8 cellular contexts compared by ENCODE assay signal in genomic region chr6:10411131-10411914, GRCh38. TPM values are rescaled to one million over a fixed set of nuclear protein-coding genes. Genes with fewer than 3 reads are reported as not detected.
DNase-seq lines count a peak whose midpoint lies in the region; ATAC-seq and TF ChIP-seq lines count a peak whose summit lies in the region.

No MANE protein-coding gene starts in this region.

- H3K36me3 ChIP-seq in A673 (ENCODE audit: insufficient read depth, low read length, poor library complexity, severe bottlenecking) (no peaks in the 10 kb centered on the region), ascending aorta (no peaks in the 10 kb centered on the region), right lobe of liver (no peaks in the 10 kb centered on the region), transverse colon (no peaks in the 10 kb centered on the region)

- 5% methylated on average over 48 of the region's 60 CpGs for WGBS in right lobe of liver (ENCODE audit: insufficient coverage, low coverage, low lambda C conversion rate, missing lambda C conversion rate)
- WGBS in transverse colon (ENCODE audit: low coverage in 1 of 2), 2 donors, result 15% methylated on average over 51 of the region's 60 CpGs; no CpG with 5 or more reads in 1 of the 2 donors

- H3K27me3 ChIP-seq in A673 (replicated peaks; ENCODE audit: insufficient read depth, low read depth, low read length, poor library complexity) (no peaks in the 10 kb centered on the region), ascending aorta (peaks cover 22% of the 10 kb centered on the region), right lobe of liver (peaks cover 12 to 44% of the 10 kb centered on the region in 2 donors), transverse colon (peaks cover 100% of the 10 kb centered on the region)

- H3K27ac ChIP-seq in A673 (ENCODE audit: low read depth, low read length, poor library complexity, severe bottlenecking), result peak overlapping the region; percentile 83
- no peak overlapping the region for H3K27ac ChIP-seq in ascending aorta
- no peak overlapping the region for H3K27ac ChIP-seq in right lobe of liver
- H3K27ac ChIP-seq in transverse colon, result peak overlapping the region in 3 of 4 donors; percentile 5 to 58 (median 34)

- no TSS peak for BruUV-seq in A673 (replicated peaks; lab: Mats Ljungman, UMichigan)

- ATAC-seq in right lobe of liver, result peak in 3 of 4 donors; percentile 13 to 23 (median 22)

- no peak for TF ChIP-seq CTCF in A673 (conservative IDR thresholded peaks at IDR 0.05; ENCODE audit: low read depth, low read length)
- TF ChIP-seq CTCF in HFFc6 (IDR thresholded peaks at IDR 0.05), result no peak
- no peak for TF ChIP-seq CTCF in ascending aorta (IDR thresholded peaks at IDR 0.05)
- no peak for TF ChIP-seq CTCF in right lobe of liver (IDR thresholded peaks at IDR 0.05)
- no peak for TF ChIP-seq CTCF in transverse colon (IDR thresholded peaks at IDR 0.05)
- no peak for TF ChIP-seq CTCF in GM10248 (IDR thresholded peaks at IDR 0.05; ENCODE audit: control extremely low read depth, extremely low read depth, low read depth, missing control alignments)

- POLR2A ChIA-PET in A673 (lab: Charles Lee; ENCODE audit: low non-redundant PET), result no interaction called here
- POLR2A ChIA-PET in GM10248 (lab: Yijun Ruan, JAX), result no interaction called here

- DNase-seq in A673 (ENCODE audit: low spot score), result peak; percentile 50
- no peak for DNase-seq in HFFc6
- no peak for DNase-seq in ascending aorta (ENCODE audit: low spot score in 2 of 2)
- DNase-seq in right lobe of liver, result peak in 1 of 3 donors; percentile 19
- DNase-seq in transverse colon, result no peak
- DNase-seq in GM10248 (ENCODE audit: extremely low spot score), result no peak
- no peak for DNase-seq in iPS-NIHi11 (ENCODE audit: low spot score)
- no peak for DNase-seq in NCI-H1436 treated with DMSO at 0.1 percent for 48 hours (lab: John Stamatoyannopoulos, UW)

- in situ Hi-C loops in transverse colon (cut with MboI; ENCODE audit: low pct_ligation_motif_present in 1 of 4, low pct_unique_long_range_greater_than_20kb in 1 of 4, low sequenced_read_pairs in 3 of 4), result loop anchor here in 1 of 4 donors (25.0 kb wide), 1 partner anchor 374 kb away; no protein-coding TSS in a partner anchor

- H3K27me3 Mint-ChIP-seq in HFFc6 (ENCODE audit: insufficient read depth), result peaks cover 22% of the 10 kb centered on the region

- CTCF ChIA-PET in A673 (lab: Charles Lee) (interaction anchor here (0.6 kb wide), 1 partner anchor 10 kb away, joined by 4 read pairs; no protein-coding TSS in a partner anchor), GM10248 (lab: Yijun Ruan, JAX) (interaction anchor here (0.9 to 1.8 kb wide), 2 partner anchors 9 to 14 kb away, joined by 3 to 4 read pairs; no protein-coding TSS in a partner anchor)

- no peak for TF ChIP-seq EP300 in transverse colon (IDR thresholded peaks at IDR 0.05; ENCODE audit: low read depth)

- peaks cover 49% of the 10 kb centered on the region for H3K4me1 ChIP-seq in A673 (ENCODE audit: insufficient read depth, low read length, poor library complexity, severe bottlenecking)
- H3K4me1 ChIP-seq in ascending aorta, result peaks cover 9 to 33% of the 10 kb centered on the region in 2 donors
- peaks cover 0 to 20% (median 4%) of the 10 kb centered on the region in 4 donors for H3K4me1 ChIP-seq in right lobe of liver
- H3K4me1 ChIP-seq in transverse colon, result peaks cover 17 to 44% (median 29%) of the 10 kb centered on the region in 4 donors

- H3K4me3 Mint-ChIP-seq in HFFc6, result peak overlapping the region; percentile 99

- H3K4me1 Mint-ChIP-seq in HFFc6 (ENCODE audit: low read depth), result peaks cover 34% of the 10 kb centered on the region

- peaks cover 10% of the 10 kb centered on the region for H3K9me3 Mint-ChIP-seq in HFFc6

- intact Hi-C loops in A673 (cut with micrococcal nuclease; ENCODE audit: unreplicated experiment), result loop anchor here (5.0 kb wide), 3 partner anchors 164 to 1429 kb away; no protein-coding TSS in a partner anchor
- intact Hi-C loops in ascending aorta (cut with DNase I), result no loop called here
- intact Hi-C loops in right lobe of liver (cut with DNase I), result no loop called here
- intact Hi-C loops in transverse colon (cut with DNase I; ENCODE audit: low total_unique reads), result no loop called here

- H3K9me3 ChIP-seq in A673 (ENCODE audit: low read depth, low read length, poor library complexity, severe bottlenecking) (no peaks in the 10 kb centered on the region), ascending aorta (no peaks in the 10 kb centered on the region), right lobe of liver (no peaks in the 10 kb centered on the region), transverse colon (no peaks in the 10 kb centered on the region)

- peaks cover 74% of the 10 kb centered on the region for H3K36me3 Mint-ChIP-seq in HFFc6 (ENCODE audit: low read depth)

- TF ChIP-seq POLR2A in right lobe of liver (IDR thresholded peaks at IDR 0.05), result no peak
- no peak for TF ChIP-seq POLR2A in transverse colon (IDR thresholded peaks at IDR 0.05)

- peak overlapping the region; percentile 99 for H3K27ac Mint-ChIP-seq in HFFc6

- H3K4me3 ChIP-seq in A673 (ENCODE audit: low read depth, low read length, poor library complexity, severe bottlenecking), result peak overlapping the region; percentile 75
- peak overlapping the region; percentile 76 to 89 for H3K4me3 ChIP-seq in ascending aorta
- H3K4me3 ChIP-seq in right lobe of liver, result peak overlapping the region; percentile 55 to 62 (median 58)
- peak overlapping the region in 3 of 4 donors; percentile 49 to 79 (median 56) for H3K4me3 ChIP-seq in transverse colon

RNA-seq across cellular contexts. Expression of gene TFAP2A, which starts 3.6 kb away (rescaled TPM):
- total RNA-seq in A673 (2021) (19.1 and 19.3 TPM in 2 replicates), ascending aorta (0.21 TPM), right lobe of liver (under 1 TPM in 3 of 6 experiments, not detected in 3; 0.07 to 0.18 (median 0.12) TPM), transverse colon (not detected)
- total RNA-seq in HFFc6 (2021; fragmentation: NEBNext Ultra II Directional; extraction: Animal tissue kit (Norgen Biotek cat#: 25700)), result 10 to 100 TPM; 64.1 to 89.0 (median 83.8) TPM

Comparison
In these comparisons a context has a peak if more than half of its experiments do, and no peak if none do; other contexts are left out.
1. H3K27ac ChIP-seq: peak in A673 (single experiment) and transverse colon (3 of 4); none in ascending aorta (0 of 2) and right lobe of liver (0 of 3).
2. RNA of gene TFAP2A, which starts 3.6 kb away (total RNA-seq): 64.1 to 89.0 TPM in HFFc6 and 19.1 to 19.3 TPM in A673; 0.21 TPM in ascending aorta (single experiment), not detected in transverse colon and 0.07 to 0.18 TPM in right lobe of liver; every median in the first group is over 10 times any median in the second.
3. Peak in every context shown above with its lines, with median percentiles within 50 percentile points of each other: H3K4me3 ChIP-seq.